1 cellular context compared by ENCODE assay signal in the genomic region with DNA sequence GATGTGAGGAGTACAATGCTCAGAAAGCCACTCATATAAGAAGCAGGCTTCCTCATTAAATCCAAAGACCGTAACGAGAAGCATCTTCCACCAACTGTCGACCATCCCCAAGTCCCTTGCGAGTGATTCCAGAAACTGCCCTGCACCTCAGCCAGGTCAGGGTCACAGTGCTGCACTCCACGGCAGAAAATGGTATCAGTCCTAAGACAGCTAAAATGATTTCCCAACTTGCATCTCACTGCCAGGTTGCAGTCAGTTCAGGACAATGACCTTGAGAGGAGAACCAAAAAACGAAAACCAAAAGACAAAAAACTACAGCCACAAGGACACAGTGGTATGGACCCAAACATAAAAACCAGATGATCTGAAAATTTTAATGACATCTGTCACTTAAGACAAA.
TF ChIP-seq lines count a peak whose summit lies in the region.

No MANE protein-coding gene starts in this region.

TF ChIP-seq in K562, 482 proteins besides CTCF, POLR2A, EP300 and RAD21:
- TF ChIP-seq ZBTB1 (CRISPR knock-in tag; IDR thresholded peaks at IDR 0.05; ENCODE audit: borderline replicate concordance, low read depth) (no peak), PCBP1 (IDR thresholded peaks at IDR 0.05; ENCODE audit: low read depth, low read length, poor library complexity, severe bottlenecking) (no peak), DDX20 (tag; IDR thresholded peaks at IDR 0.05; ENCODE audit: low read depth) (no peak), CHD7 (IDR thresholded peaks at IDR 0.05; ENCODE audit: low read depth, low read length) (no peak), ZNF324 (CRISPR knock-in tag; IDR thresholded peaks at IDR 0.05) (no peak), KLF1 (tag; IDR thresholded peaks at IDR 0.05) (no peak), MYC (IDR thresholded peaks at IDR 0.05; ENCODE audit: low read depth, low read length) (no peak), MYC (CRISPR knock-in tag; IDR thresholded peaks at IDR 0.05; ENCODE audit: borderline replicate concordance, low read depth) (no peak), FOXA3 (CRISPR knock-in tag; conservative IDR thresholded peaks at IDR 0.05 in 1 of 2, IDR thresholded peaks at IDR 0.05 in 1 of 2) (no peak), PKNOX1 (IDR thresholded peaks at IDR 0.05) (no peak), GABPB1 (CRISPR knock-in tag; IDR thresholded peaks at IDR 0.05) (no peak), MTF1 (CRISPR knock-in tag; IDR thresholded peaks at IDR 0.05; ENCODE audit: borderline replicate concordance) (no peak), SREBF1 (IDR thresholded peaks at IDR 0.05; ENCODE audit: borderline replicate concordance, low read depth, low read length) (no peak), ZBTB9 (CRISPR knock-in tag; IDR thresholded peaks at IDR 0.05) (no peak), IRF2 (CRISPR knock-in tag; IDR thresholded peaks at IDR 0.05) (no peak), NUFIP1 (IDR thresholded peaks at IDR 0.05; ENCODE audit: partially characterized antibody) (no peak), MYBL2 (IDR thresholded peaks at IDR 0.05; ENCODE audit: low read depth) (no peak), MYBL2 (CRISPR knock-in tag; IDR thresholded peaks at IDR 0.05; ENCODE audit: borderline replicate concordance) (no peak), SMAD4 (CRISPR knock-in tag; conservative IDR thresholded peaks at IDR 0.05) (no peak)
- TF ChIP-seq, protein P1, sequence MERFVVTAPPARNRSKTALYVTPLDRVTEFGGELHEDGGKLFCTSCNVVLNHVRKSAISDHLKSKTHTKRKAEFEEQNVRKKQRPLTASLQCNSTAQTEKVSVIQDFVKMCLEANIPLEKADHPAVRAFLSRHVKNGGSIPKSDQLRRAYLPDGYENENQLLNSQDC (CRISPR knock-in tag; IDR thresholded peaks at IDR 0.05): no peak
- TF ChIP-seq, protein P2, sequence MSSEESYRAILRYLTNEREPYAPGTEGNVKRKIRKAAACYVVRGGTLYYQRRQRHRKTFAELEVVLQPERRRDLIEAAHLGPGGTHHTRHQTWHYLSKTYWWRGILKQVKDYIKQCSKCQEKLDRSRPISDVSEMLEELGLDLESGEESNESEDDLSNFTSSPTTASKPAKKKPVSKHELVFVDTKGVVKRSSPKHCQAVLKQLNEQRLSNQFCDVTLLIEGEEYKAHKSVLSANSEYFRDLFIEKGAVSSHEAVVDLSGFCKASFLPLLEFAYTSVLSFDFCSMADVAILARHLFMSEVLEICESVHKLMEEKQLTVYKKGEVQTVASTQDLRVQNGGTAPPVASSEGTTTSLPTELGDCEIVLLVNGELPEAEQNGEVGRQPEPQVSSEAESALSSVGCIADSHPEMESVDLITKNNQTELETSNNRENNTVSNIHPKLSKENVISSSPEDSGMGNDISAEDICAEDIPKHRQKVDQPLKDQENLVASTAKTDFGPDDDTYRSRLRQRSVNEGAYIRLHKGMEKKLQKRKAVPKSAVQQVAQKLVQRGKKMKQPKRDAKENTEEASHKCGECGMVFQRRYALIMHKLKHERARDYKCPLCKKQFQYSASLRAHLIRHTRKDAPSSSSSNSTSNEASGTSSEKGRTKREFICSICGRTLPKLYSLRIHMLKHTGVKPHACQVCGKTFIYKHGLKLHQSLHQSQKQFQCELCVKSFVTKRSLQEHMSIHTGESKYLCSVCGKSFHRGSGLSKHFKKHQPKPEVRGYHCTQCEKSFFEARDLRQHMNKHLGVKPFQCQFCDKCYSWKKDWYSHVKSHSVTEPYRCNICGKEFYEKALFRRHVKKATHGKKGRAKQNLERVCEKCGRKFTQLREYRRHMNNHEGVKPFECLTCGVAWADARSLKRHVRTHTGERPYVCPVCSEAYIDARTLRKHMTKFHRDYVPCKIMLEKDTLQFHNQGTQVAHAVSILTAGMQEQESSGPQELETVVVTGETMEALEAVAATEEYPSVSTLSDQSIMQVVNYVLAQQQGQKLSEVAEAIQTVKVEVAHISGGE (CRISPR knock-in tag; IDR thresholded peaks at IDR 0.05): no peak
